ENCODE assay signal across 30 cellular contexts in genomic region chr2:26526105-26526504, GRCh38. TPM values are rescaled to one million over a fixed set of nuclear protein-coding genes. Genes with fewer than 3 reads are reported as not detected.
"Had no signal": no experiment of that assay in that cellular context is flagged by ENCODE, and none has a peak within 500 bp of the region (broad histone marks: within the 10 kb centered on the region; RNA-seq: fewer than 3 reads in every experiment).

No MANE protein-coding gene starts in this region.

- H3K36me3 ChIP-seq: neutrophil, ovary, spleen, suprapubic skin, tibial artery, transverse colon, upper lobe of right lung, uterus had no signal

- H3K4me2 ChIP-seq: smooth muscle cell had no signal

- H3K27ac ChIP-seq: neutrophil, ovary, parathyroid adenoma, psoas muscle, skin epidermis, spleen, suprapubic skin, testis, tibial artery, transverse colon, upper lobe of right lung, uterus had no signal

- ATAC-seq: naive thymus-derived CD8-positive, alpha-beta T cell; natural killer cell treated with Interleukin-12 subunit alpha and Interleukin-12 subunit beta and Interleukin-15 and Interleukin-18, amount 100 ng/mL, for 72 hours; psoas muscle; right cardiac atrium; sciatic nerve; stimulated activated memory B cell treated with anti-CD40 and anti-IgM and Interleukin-4, amounts not matched to agents 10 μg/mL and 1 μg/mL and 100 μg/mL, for 72 hours; stimulated activated naive CD8-positive, alpha-beta T cell treated with anti-CD3 and anti-CD28 coated beads, Interleukin-15, amount 100 ng/mL, for 72 hours; stimulated activated naive CD8-positive, alpha-beta T cell treated with anti-CD3 and anti-CD28 coated beads, Interleukin-15, Interleukin-2, amounts not matched to agents 100 U/mL and 50 U/mL, for 24 hours; upper lobe of right lung had no signal

- DNase-seq: naive thymus-derived CD8-positive, alpha-beta T cell; nephron progenitor cell; nucleus accumbens; ovary; posterior cingulate gyrus; psoas muscle; right cardiac atrium; stimulated activated CD4-positive, alpha-beta T cell treated with anti-CD3 and anti-CD28 coated beads, Interleukin-12 subunit alpha, Interleukin-12 subunit beta, amount 100 ng/mL, for 4 hours; stimulated activated CD4-positive, alpha-beta T cell treated with anti-CD3 and anti-CD28 coated beads, Interleukin-1b, Interleukin-23, amount 100 ng/mL, for 48 hours; stimulated activated CD4-positive, alpha-beta T cell treated with anti-CD3 and anti-CD28 coated beads, Interleukin-4, amount 100 ng/mL, for 1 hour; stimulated activated CD4-positive, alpha-beta T cell treated with anti-CD3 and anti-CD28 coated beads, Interleukin-4, amount 100 ng/mL, for 4 hours; stimulated activated CD8-positive, alpha-beta memory T cell treated with anti-CD3 and anti-CD28 coated beads, Interleukin-4, amount 100 ng/mL, for 48 hours; stimulated activated naive CD4-positive, alpha-beta T cell; stimulated activated naive CD8-positive, alpha-beta T cell treated with anti-CD3 and anti-CD28 coated beads, Interleukin-15, amount 100 ng/mL, for 72 hours; stimulated activated naive CD8-positive, alpha-beta T cell treated with anti-CD3 and anti-CD28 coated beads, Interleukin-15, Interleukin-2, amounts not matched to agents 100 U/mL and 50 U/mL, for 24 hours; substantia nigra; testis; transverse colon; upper lobe of right lung; uterus had no signal

- H3K9me3 ChIP-seq: neutrophil, ovary, psoas muscle, spleen, suprapubic skin, testis, tibial artery, transverse colon, upper lobe of right lung, uterus had no signal

- H3K27me3 ChIP-seq: neutrophil, ovary, testis, transverse colon, uterus had no signal

- H3K9ac ChIP-seq: parathyroid adenoma had no signal

- H3K4me3 ChIP-seq: ovary, psoas muscle, skin epidermis, smooth muscle cell, spleen, suprapubic skin, testis, tibial artery, transverse colon, upper lobe of right lung, uterus had no signal

- H2AFZ ChIP-seq: parathyroid adenoma had no signal

- H3K4me1 ChIP-seq: parathyroid adenoma, psoas muscle, spleen, suprapubic skin, testis, tibial artery, transverse colon, upper lobe of right lung, uterus had no signal

- H3K79me2 ChIP-seq: parathyroid adenoma had no signal

RNA-seq across cellular contexts. Expression of gene OTOF, which starts 48.2 kb away (rescaled TPM):
- total RNA-seq: smooth muscle cell had no signal
